Comparison of ENCODE assay signal across 8 cellular contexts in genomic region chr2:667332-668000, GRCh38. TPM values are rescaled to one million over a fixed set of nuclear protein-coding genes. Genes with fewer than 3 reads are reported as not detected.
A peak's percentile ranks its signal among the peaks of the same experiment; 100 is the strongest.
DNase-seq lines count a peak whose midpoint lies in the region; ATAC-seq and TF ChIP-seq lines count a peak whose summit lies in the region.

No MANE protein-coding gene starts in this region.

- 87 to 89% methylated on average over 5 of the region's 5 CpGs for WGBS in heart right ventricle, 2 donors

- peak overlapping the region in 1 of 9 donors; percentile 42 for H3K27ac Mint-ChIP-seq in naive thymus-derived CD4-positive, alpha-beta T cell

- no peaks in the 10 kb centered on the region for H3K27me3 Mint-ChIP-seq in naive thymus-derived CD4-positive, alpha-beta T cell

- no peak overlapping the region for H3K27ac ChIP-seq in heart right ventricle
- H3K27ac ChIP-seq in colonic mucosa: no peak overlapping the region
- no peak overlapping the region for H3K27ac ChIP-seq in naive thymus-derived CD4-positive, alpha-beta T cell (ENCODE audit: low read depth, low read length)

- H3K9me3 ChIP-seq in heart right ventricle: peaks cover 0 to 26% (median 0%) of the 10 kb centered on the region in 11 donors
- no peaks in the 10 kb centered on the region for H3K9me3 ChIP-seq in colonic mucosa
- peaks cover 0 to 16% (median 5%) of the 10 kb centered on the region in 3 experiments for H3K9me3 ChIP-seq in naive thymus-derived CD4-positive, alpha-beta T cell (ENCODE audit: control insufficient read depth in 2 of 3, low read length in 3 of 3)

- no peaks in the 10 kb centered on the region for H3K4me1 ChIP-seq in heart right ventricle
- no peaks in the 10 kb centered on the region for H3K4me1 ChIP-seq in colonic mucosa
- peaks cover 3 to 4% of the 10 kb centered on the region in 2 donors for H3K4me1 ChIP-seq in naive thymus-derived CD4-positive, alpha-beta T cell (ENCODE audit: control insufficient read depth in 2 of 2, insufficient read depth in 2 of 2, low read length in 2 of 2)

- H3K4me3 ChIP-seq in heart right ventricle: no peak overlapping the region
- H3K4me3 ChIP-seq in colonic mucosa: no peak overlapping the region
- H3K4me3 ChIP-seq in naive thymus-derived CD4-positive, alpha-beta T cell (ENCODE audit: low read length): no peak overlapping the region

- peak in 8 of 9 donors; percentile 20 to 48 (median 32) for TF ChIP-seq CTCF in heart right ventricle (IDR thresholded peaks at IDR 0.05)
- TF ChIP-seq CTCF in colonic mucosa (IDR thresholded peaks at IDR 0.05): peak; percentile 56

- ATAC-seq in heart right ventricle: no peak
- ATAC-seq in naive thymus-derived CD4-positive, alpha-beta T cell: peak; percentile 66
- no peak for ATAC-seq in GM21576 (IDR thresholded peaks at IDR 0.05; ENCODE audit: unreplicated experiment)
- ATAC-seq in HG02981 (IDR thresholded peaks at IDR 0.05; ENCODE audit: unreplicated experiment): no peak
- no peak for ATAC-seq in HG03175 (IDR thresholded peaks at IDR 0.05; ENCODE audit: unreplicated experiment)

- DNase-seq in heart right ventricle: no peak
- no peak for DNase-seq in cardiac septum (ENCODE audit: low spot score)
- peak; percentile 28 for DNase-seq in NCI-H1694 treated with DMSO at 0.1 percent for 48 hours (lab: John Stamatoyannopoulos, UW)
- DNase-seq in colonic mucosa: no peak
- DNase-seq in naive thymus-derived CD4-positive, alpha-beta T cell: no peak

- no peaks in the 10 kb centered on the region for H3K27me3 ChIP-seq in heart right ventricle
- H3K27me3 ChIP-seq in colonic mucosa: no peaks in the 10 kb centered on the region
- H3K27me3 ChIP-seq in naive thymus-derived CD4-positive, alpha-beta T cell (ENCODE audit: control insufficient read depth in 2 of 2, insufficient read depth in 2 of 2, low read length in 2 of 2): no peaks in the 10 kb centered on the region

- POLR2A ChIA-PET in naive thymus-derived CD4-positive, alpha-beta T cell (lab: Charles Lee): interaction anchor here (0.7 to 1.0 kb wide), 2 partner anchors 11 to 497 kb away, joined by 3 to 4 read pairs; no protein-coding TSS in a partner anchor

- H3K9ac ChIP-seq in colonic mucosa (ENCODE audit: low read depth in 2 of 2, low read length in 2 of 2): no peak overlapping the region

- H3K36me3 Mint-ChIP-seq in naive thymus-derived CD4-positive, alpha-beta T cell: peaks cover 38 to 57% (median 49%) of the 10 kb centered on the region in 5 donors

- peaks cover 10 to 22% (median 12%) of the 10 kb centered on the region in 11 donors for H3K9me3 Mint-ChIP-seq in naive thymus-derived CD4-positive, alpha-beta T cell

- H3K4me3 Mint-ChIP-seq in naive thymus-derived CD4-positive, alpha-beta T cell: no peak overlapping the region

- peaks cover 0 to 85% (median 32%) of the 10 kb centered on the region in 9 donors for H3K36me3 ChIP-seq in heart right ventricle
- H3K36me3 ChIP-seq in colonic mucosa: peaks cover 9% of the 10 kb centered on the region
- H3K36me3 ChIP-seq in naive thymus-derived CD4-positive, alpha-beta T cell (ENCODE audit: control insufficient read depth in 2 of 3, insufficient read depth in 3 of 3, low read length in 3 of 3): peaks cover 0 to 62% (median 4%) of the 10 kb centered on the region in 3 experiments

- intact Hi-C loops in heart right ventricle (cut with DNase I) (no loop called here), cardiac septum (cut with DNase I) (no loop called here), colonic mucosa (cut with DNase I) (no loop called here)
- intact Hi-C loops in naive thymus-derived CD4-positive, alpha-beta T cell (cut with micrococcal nuclease): no loop called here

- CTCF ChIA-PET in naive thymus-derived CD4-positive, alpha-beta T cell (lab: Charles Lee): no interaction called here

- H3K4me1 Mint-ChIP-seq in naive thymus-derived CD4-positive, alpha-beta T cell: peaks cover 10 to 33% (median 13%) of the 10 kb centered on the region in 7 donors

RNA-seq across cellular contexts. Expression of gene TMEM18, which starts 9.7 kb away (rescaled TPM):
- total RNA-seq in heart right ventricle (10 to 100 TPM; 10.1 to 13.4 (median 12.2) TPM), cardiac septum (8.8 TPM), colonic mucosa (10 to 100 TPM; 16.4 to 19.6 TPM)
- polyA plus RNA-seq in heart right ventricle: 10 to 100 TPM; 10.2 to 21.9 TPM
- 10 to 100 TPM; 23.3 to 39.8 (median 33.2) TPM for total RNA-seq in naive thymus-derived CD4-positive, alpha-beta T cell
- 10 to 100 TPM; 24.1 to 28.0 TPM for polyA plus RNA-seq in naive thymus-derived CD4-positive, alpha-beta T cell
